ENCODE assay signal across 28 cellular contexts in the genomic region with DNA sequence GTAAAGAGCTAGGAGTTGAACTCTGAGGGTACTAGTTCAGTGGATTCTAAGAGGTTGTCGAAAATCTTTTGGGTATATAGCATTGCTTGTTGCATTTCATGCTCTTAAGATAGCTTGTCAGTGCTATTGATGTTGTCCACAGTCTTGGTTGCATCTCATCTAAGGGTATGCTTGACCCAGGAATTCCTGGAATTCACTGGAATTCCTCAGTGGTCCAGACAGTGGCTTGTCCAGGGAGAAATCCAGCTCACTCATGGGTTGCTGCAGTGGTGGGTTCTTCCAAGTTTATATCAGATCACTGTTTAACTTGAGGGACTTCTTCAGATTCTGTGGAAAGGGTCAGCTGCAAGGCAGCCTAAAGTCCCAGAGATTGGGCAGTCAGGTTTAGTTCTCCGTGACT.
"Had no signal": no experiment of that assay in that cellular context is flagged by ENCODE, and none has a peak within 500 bp of the region (broad histone marks: within the 10 kb centered on the region; RNA-seq: fewer than 3 reads in every experiment).

No MANE protein-coding gene starts in this region.

- H3K9me3 ChIP-seq: breast epithelium had no signal

- H3K27me3 ChIP-seq: breast epithelium had no signal

- H3K4me1 Mint-ChIP-seq: activated CD4-positive, alpha-beta memory T cell treated with anti-CD3 and anti-CD28 coated beads, Interleukin-2, amount 10 ng/mL, durations not matched to agents 7 days and 5 days; activated CD4-positive, alpha-beta T cell treated with anti-CD3 and anti-CD28 coated beads for 36 hours; activated naive CD4-positive, alpha-beta T cell treated with anti-CD3 and anti-CD28 coated beads, Interleukin-2, amount 10 ng/mL, durations not matched to agents 7 days and 5 days; activated naive CD8-positive, alpha-beta T cell treated with anti-CD3 and anti-CD28 coated beads for 36 hours; activated T-helper 17 cell treated with anti-CD3 and anti-CD28 coated beads, Interleukin-2, amount 50 U/mL, for 72 hours; T-cell had no signal

- H3K27ac ChIP-seq: breast epithelium, SK-N-MC, VCaP had no signal

- H3K4me3 Mint-ChIP-seq: activated CD4-positive, alpha-beta memory T cell treated with anti-CD3 and anti-CD28 coated beads, Interleukin-2, amount 10 ng/mL, durations not matched to agents 7 days and 5 days; activated CD4-positive, alpha-beta T cell treated with anti-CD3 and anti-CD28 coated beads for 36 hours; activated naive CD4-positive, alpha-beta T cell treated with anti-CD3 and anti-CD28 coated beads, Interleukin-2, amount 10 ng/mL, durations not matched to agents 7 days and 5 days; activated naive CD8-positive, alpha-beta T cell treated with anti-CD3 and anti-CD28 coated beads for 36 hours; activated T-helper 17 cell treated with anti-CD3 and anti-CD28 coated beads, Interleukin-2, amount 50 U/mL, for 72 hours; T-cell had no signal

- H3K36me3 Mint-ChIP-seq: activated naive CD4-positive, alpha-beta T cell treated with anti-CD3 and anti-CD28 coated beads, Interleukin-2, amount 10 ng/mL, durations not matched to agents 7 days and 5 days; activated naive CD8-positive, alpha-beta T cell treated with anti-CD3 and anti-CD28 coated beads for 36 hours; T-cell had no signal

- H3K4me3 ChIP-seq: breast epithelium, SK-N-MC had no signal

- H3K9me3 Mint-ChIP-seq: activated CD4-positive, alpha-beta memory T cell treated with anti-CD3 and anti-CD28 coated beads, Interleukin-2, amount 10 ng/mL, durations not matched to agents 7 days and 5 days; activated naive CD4-positive, alpha-beta T cell treated with anti-CD3 and anti-CD28 coated beads, Interleukin-2, amount 10 ng/mL, durations not matched to agents 7 days and 5 days; activated naive CD8-positive, alpha-beta T cell treated with anti-CD3 and anti-CD28 coated beads for 36 hours; activated T-helper 17 cell treated with anti-CD3 and anti-CD28 coated beads, Interleukin-2, amount 50 U/mL, for 72 hours; T-cell had no signal

- H3K36me3 ChIP-seq: breast epithelium had no signal

- ATAC-seq: activated CD4-positive, alpha-beta T cell treated with anti-CD3 and anti-CD28 coated beads for 36 hours; activated T-helper 17 cell treated with anti-CD3 and anti-CD28 coated beads, Interleukin-2, amount 50 U/mL, for 72 hours; Panc1; Right ventricle myocardium inferior; T-cell had no signal

- DNase-seq: activated CD4-positive, alpha-beta memory T cell treated with anti-CD3 and anti-CD28 coated beads, Interleukin-2, amount 10 ng/mL, durations not matched to agents 7 days and 5 days; activated CD4-positive, alpha-beta T cell treated with anti-CD3 and anti-CD28 coated beads for 36 hours; activated CD4-positive, alpha-beta T cell treated with anti-CD3 and anti-CD28 coated beads, Interleukin-2, amount 50 U/mL, for 1 hour; activated gamma-delta T cell; activated naive CD4-positive, alpha-beta T cell treated with anti-CD3 and anti-CD28 coated beads, Interleukin-2, amount 10 ng/mL, durations not matched to agents 7 days and 5 days; activated naive CD8-positive, alpha-beta T cell treated with anti-CD3 and anti-CD28 coated beads for 36 hours; activated T-cell treated with anti-CD3 and anti-CD28 coated beads for 4 hours; activated T-cell treated with anti-CD3 and anti-CD28 coated beads, Interleukin-2, amount 50 U/mL, for 48 hours; caudate nucleus; KG1; NCI-H1092; NCI-H1417; NCI-H2029; NCI-H2107; NCI-H2171 treated with DMSO at 0.1 percent for 48 hours; NCI-H345; NCI-H510A; NCI-H526 treated with DMSO at 0.1 percent for 48 hours; NK-92 treated with Interleukin-12 subunit alpha and Interleukin-12 subunit beta, amount 100 ng/mL, for 24 hours; OCI-M1; RPMI8226; T-cell had no signal

- H3K27ac Mint-ChIP-seq: activated CD4-positive, alpha-beta memory T cell treated with anti-CD3 and anti-CD28 coated beads, Interleukin-2, amount 10 ng/mL, durations not matched to agents 7 days and 5 days; activated CD4-positive, alpha-beta T cell treated with anti-CD3 and anti-CD28 coated beads for 36 hours; activated naive CD4-positive, alpha-beta T cell treated with anti-CD3 and anti-CD28 coated beads, Interleukin-2, amount 10 ng/mL, durations not matched to agents 7 days and 5 days; activated naive CD8-positive, alpha-beta T cell treated with anti-CD3 and anti-CD28 coated beads for 36 hours; activated T-helper 17 cell treated with anti-CD3 and anti-CD28 coated beads, Interleukin-2, amount 50 U/mL, for 72 hours; T-cell had no signal

- H3K4me1 ChIP-seq: breast epithelium had no signal
